1 cellular context compared by ENCODE assay signal in the genomic region with DNA sequence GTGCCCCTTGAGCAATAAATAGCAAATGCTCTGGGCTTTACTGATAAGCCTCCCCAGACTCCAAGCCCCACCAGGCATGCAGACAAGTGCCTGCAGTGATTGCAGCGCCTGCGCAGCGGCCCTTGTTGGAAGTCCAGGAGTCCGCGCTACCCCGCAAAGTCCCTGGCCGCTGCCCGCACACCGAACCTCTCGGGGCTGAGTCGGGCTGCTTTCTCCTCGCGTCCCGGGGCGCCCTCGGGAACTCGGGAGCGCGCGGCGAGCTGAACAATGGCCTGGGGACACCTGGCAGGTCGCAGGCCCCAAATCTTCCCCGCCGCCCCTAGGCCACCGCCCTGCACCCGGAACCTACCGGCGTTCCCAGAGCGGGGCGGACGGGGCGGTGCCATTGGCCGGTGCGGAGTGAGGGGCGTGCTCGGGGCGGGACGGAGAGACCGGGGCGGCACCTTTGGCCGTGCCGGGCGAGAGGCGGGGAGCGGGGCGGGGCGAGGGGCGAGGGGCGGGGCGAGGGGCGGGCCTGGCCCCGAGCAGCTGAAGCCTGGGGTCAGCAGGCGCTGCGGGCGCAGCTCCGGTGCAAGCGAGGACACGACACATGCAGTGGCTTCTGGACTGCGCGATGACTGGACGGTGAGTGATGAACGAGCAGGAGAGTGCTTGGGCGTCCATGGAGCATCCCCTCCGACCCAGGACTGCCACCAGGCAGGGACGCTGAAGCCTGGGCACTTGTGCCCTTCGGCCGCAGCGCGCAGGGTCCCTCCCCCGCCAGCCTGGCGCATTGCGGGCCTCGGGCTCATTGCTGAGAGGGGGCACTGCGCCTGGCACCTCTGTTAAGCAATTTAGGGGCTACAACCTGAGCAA.
TF ChIP-seq lines count a peak whose summit lies in the region.

A gene with protein sequence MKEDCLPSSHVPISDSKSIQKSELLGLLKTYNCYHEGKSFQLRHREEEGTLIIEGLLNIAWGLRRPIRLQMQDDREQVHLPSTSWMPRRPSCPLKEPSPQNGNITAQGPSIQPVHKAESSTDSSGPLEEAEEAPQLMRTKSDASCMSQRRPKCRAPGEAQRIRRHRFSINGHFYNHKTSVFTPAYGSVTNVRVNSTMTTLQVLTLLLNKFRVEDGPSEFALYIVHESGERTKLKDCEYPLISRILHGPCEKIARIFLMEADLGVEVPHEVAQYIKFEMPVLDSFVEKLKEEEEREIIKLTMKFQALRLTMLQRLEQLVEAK (plus strand): TSS at position 560 of the 855 bp plus-strand sequence. CDS start 10,401 bp downstream, outside the sequence.

TF ChIP-seq in HepG2, 621 proteins besides CTCF, POLR2A, EP300 and RAD21 (continued from another document and continues in another):
- TF ChIP-seq ZNF776 (CRISPR knock-in tag; IDR thresholded peaks at IDR 0.05), result peak; percentile 36; the same call in 1 of the 2 replicates
- TF ChIP-seq, protein P1, sequence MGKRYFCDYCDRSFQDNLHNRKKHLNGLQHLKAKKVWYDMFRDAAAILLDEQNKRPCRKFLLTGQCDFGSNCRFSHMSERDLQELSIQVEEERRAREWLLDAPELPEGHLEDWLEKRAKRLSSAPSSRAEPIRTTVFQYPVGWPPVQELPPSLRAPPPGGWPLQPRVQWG (CRISPR knock-in tag; IDR thresholded peaks at IDR 0.05; ENCODE audit: borderline replicate concordance, low read depth), result no peak
- TF ChIP-seq HOXA5 (CRISPR knock-in tag; IDR thresholded peaks at IDR 0.05), result 0 out of 2 replicates have a peak, but pooled peaks have one; percentile 47
- TF ChIP-seq, protein P2, sequence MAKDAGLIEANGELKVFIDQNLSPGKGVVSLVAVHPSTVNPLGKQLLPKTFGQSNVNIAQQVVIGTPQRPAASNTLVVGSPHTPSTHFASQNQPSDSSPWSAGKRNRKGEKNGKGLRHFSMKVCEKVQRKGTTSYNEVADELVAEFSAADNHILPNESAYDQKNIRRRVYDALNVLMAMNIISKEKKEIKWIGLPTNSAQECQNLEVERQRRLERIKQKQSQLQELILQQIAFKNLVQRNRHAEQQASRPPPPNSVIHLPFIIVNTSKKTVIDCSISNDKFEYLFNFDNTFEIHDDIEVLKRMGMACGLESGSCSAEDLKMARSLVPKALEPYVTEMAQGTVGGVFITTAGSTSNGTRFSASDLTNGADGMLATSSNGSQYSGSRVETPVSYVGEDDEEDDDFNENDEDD (CRISPR knock-in tag; IDR thresholded peaks at IDR 0.05; ENCODE audit: borderline replicate concordance), result peak; percentile 11; the same call in 1 of the 2 replicates
- TF ChIP-seq ZBTB42 (CRISPR knock-in tag; IDR thresholded peaks at IDR 0.05), result peak; percentile 77; the same call in 1 of the 2 replicates
- TF ChIP-seq MXD4 (CRISPR knock-in tag; IDR thresholded peaks at IDR 0.05), result peak; percentile 58; the same call in 1 of the 2 replicates
- 0 out of 2 replicates have a peak, but pooled peaks have one; percentile 37 for TF ChIP-seq ZSCAN30 (CRISPR knock-in tag; IDR thresholded peaks at IDR 0.05)
- peak; percentile 90 for TF ChIP-seq ELF1 (CRISPR knock-in tag; IDR thresholded peaks at IDR 0.05)
- TF ChIP-seq SNRNP70 (IDR thresholded peaks at IDR 0.05; ENCODE audit: low read depth, low read length), result no peak
- peak in 1 of 2 experiments; percentile 61; a peak in 2 of 4 replicates for TF ChIP-seq KLF16 (CRISPR knock-in tag; IDR thresholded peaks at IDR 0.05)
- TF ChIP-seq, protein P3, sequence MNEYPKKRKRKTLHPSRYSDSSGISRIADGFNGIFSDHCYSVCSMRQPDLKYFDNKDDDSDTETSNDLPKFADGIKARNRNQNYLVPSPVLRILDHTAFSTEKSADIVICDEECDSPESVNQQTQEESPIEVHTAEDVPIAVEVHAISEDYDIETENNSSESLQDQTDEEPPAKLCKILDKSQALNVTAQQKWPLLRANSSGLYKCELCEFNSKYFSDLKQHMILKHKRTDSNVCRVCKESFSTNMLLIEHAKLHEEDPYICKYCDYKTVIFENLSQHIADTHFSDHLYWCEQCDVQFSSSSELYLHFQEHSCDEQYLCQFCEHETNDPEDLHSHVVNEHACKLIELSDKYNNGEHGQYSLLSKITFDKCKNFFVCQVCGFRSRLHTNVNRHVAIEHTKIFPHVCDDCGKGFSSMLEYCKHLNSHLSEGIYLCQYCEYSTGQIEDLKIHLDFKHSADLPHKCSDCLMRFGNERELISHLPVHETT (CRISPR knock-in tag; conservative IDR thresholded peaks at IDR 0.05), result peak; percentile 86
- TF ChIP-seq SPEN (CRISPR knock-in tag; IDR thresholded peaks at IDR 0.05; ENCODE audit: low read depth), result peak; percentile 86
- TF ChIP-seq, protein P4, sequence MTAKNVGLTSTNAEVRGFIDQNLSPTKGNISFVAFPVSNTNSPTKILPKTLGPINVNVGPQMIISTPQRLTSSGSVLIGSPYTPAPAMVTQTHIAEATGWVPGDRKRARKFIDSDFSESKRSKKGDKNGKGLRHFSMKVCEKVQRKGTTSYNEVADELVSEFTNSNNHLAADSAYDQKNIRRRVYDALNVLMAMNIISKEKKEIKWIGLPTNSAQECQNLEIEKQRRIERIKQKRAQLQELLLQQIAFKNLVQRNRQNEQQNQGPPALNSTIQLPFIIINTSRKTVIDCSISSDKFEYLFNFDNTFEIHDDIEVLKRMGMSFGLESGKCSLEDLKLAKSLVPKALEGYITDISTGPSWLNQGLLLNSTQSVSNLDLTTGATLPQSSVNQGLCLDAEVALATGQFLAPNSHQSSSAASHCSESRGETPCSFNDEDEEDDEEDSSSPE (CRISPR knock-in tag; IDR thresholded peaks at IDR 0.05), result peak; percentile 54; the same call in 1 of the 2 replicates
- TF ChIP-seq HMG20B (CRISPR knock-in tag; conservative IDR thresholded peaks at IDR 0.05), result peak; percentile 75
- TF ChIP-seq, protein P5, sequence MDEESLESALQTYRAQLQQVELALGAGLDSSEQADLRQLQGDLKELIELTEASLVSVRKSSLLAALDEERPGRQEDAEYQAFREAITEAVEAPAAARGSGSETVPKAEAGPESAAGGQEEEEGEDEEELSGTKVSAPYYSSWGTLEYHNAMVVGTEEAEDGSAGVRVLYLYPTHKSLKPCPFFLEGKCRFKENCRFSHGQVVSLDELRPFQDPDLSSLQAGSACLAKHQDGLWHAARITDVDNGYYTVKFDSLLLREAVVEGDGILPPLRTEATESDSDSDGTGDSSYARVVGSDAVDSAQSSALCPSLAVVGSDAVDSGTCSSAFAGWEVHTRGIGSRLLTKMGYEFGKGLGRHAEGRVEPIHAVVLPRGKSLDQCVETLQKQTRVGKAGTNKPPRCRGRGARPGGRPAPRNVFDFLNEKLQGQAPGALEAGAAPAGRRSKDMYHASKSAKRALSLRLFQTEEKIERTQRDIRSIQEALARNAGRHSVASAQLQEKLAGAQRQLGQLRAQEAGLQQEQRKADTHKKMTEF (CRISPR knock-in tag; IDR thresholded peaks at IDR 0.05), result peak; percentile 72; the same call in 1 of the 2 replicates
- 0 out of 2 replicates have a peak, but pooled peaks have one; percentile 56 for TF ChIP-seq ZNF614 (CRISPR knock-in tag; IDR thresholded peaks at IDR 0.05; ENCODE audit: borderline replicate concordance)
- peak; percentile 63 for TF ChIP-seq NFYC (CRISPR knock-in tag; IDR thresholded peaks at IDR 0.05)
- TF ChIP-seq, protein P6, sequence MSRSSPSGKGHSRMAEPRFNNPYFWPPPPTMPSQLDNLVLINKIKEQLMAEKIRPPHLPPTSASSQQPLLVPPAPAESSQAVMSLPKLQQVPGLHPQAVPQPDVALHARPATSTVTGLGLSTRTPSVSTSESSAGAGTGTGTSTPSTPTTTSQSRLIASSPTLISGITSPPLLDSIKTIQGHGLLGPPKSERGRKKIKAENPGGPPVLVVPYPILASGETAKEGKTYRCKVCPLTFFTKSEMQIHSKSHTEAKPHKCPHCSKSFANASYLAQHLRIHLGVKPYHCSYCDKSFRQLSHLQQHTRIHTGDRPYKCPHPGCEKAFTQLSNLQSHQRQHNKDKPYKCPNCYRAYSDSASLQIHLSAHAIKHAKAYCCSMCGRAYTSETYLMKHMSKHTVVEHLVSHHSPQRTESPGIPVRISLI (CRISPR knock-in tag; IDR thresholded peaks at IDR 0.05; ENCODE audit: borderline replicate concordance), result no peak
- TF ChIP-seq, protein P7, sequence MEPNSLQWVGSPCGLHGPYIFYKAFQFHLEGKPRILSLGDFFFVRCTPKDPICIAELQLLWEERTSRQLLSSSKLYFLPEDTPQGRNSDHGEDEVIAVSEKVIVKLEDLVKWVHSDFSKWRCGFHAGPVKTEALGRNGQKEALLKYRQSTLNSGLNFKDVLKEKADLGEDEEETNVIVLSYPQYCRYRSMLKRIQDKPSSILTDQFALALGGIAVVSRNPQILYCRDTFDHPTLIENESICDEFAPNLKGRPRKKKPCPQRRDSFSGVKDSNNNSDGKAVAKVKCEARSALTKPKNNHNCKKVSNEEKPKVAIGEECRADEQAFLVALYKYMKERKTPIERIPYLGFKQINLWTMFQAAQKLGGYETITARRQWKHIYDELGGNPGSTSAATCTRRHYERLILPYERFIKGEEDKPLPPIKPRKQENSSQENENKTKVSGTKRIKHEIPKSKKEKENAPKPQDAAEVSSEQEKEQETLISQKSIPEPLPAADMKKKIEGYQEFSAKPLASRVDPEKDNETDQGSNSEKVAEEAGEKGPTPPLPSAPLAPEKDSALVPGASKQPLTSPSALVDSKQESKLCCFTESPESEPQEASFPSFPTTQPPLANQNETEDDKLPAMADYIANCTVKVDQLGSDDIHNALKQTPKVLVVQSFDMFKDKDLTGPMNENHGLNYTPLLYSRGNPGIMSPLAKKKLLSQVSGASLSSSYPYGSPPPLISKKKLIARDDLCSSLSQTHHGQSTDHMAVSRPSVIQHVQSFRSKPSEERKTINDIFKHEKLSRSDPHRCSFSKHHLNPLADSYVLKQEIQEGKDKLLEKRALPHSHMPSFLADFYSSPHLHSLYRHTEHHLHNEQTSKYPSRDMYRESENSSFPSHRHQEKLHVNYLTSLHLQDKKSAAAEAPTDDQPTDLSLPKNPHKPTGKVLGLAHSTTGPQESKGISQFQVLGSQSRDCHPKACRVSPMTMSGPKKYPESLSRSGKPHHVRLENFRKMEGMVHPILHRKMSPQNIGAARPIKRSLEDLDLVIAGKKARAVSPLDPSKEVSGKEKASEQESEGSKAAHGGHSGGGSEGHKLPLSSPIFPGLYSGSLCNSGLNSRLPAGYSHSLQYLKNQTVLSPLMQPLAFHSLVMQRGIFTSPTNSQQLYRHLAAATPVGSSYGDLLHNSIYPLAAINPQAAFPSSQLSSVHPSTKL (CRISPR knock-in tag; IDR thresholded peaks at IDR 0.05), result peak; percentile 64
- TF ChIP-seq ZNF615 (CRISPR knock-in tag; IDR thresholded peaks at IDR 0.05; ENCODE audit: borderline replicate concordance), result 0 out of 2 replicates have a peak, but pooled peaks have one; percentile 58
- TF ChIP-seq FOXA3 (CRISPR knock-in tag; IDR thresholded peaks at IDR 0.05), result peak; percentile 9; the same call in 1 of the 2 replicates
- TF ChIP-seq, protein P8, sequence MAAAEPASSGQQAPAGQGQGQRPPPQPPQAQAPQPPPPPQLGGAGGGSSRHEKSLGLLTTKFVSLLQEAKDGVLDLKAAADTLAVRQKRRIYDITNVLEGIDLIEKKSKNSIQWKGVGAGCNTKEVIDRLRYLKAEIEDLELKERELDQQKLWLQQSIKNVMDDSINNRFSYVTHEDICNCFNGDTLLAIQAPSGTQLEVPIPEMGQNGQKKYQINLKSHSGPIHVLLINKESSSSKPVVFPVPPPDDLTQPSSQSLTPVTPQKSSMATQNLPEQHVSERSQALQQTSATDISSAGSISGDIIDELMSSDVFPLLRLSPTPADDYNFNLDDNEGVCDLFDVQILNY (CRISPR knock-in tag; conservative IDR thresholded peaks at IDR 0.05), result no peak
- 0 out of 2 replicates have a peak, but pooled peaks have one; percentile 53 for TF ChIP-seq BORCS8-MEF2B (CRISPR knock-in tag; IDR thresholded peaks at IDR 0.05)
- TF ChIP-seq REPIN1 (CRISPR knock-in tag; IDR thresholded peaks at IDR 0.05; ENCODE audit: borderline replicate concordance, low read depth), result peak; percentile 67; the same call in 1 of the 2 replicates
- TF ChIP-seq BRCA1 (CRISPR knock-in tag; IDR thresholded peaks at IDR 0.05), result peak; percentile 55; the same call in 1 of the 2 replicates
- TF ChIP-seq ZNF44 (CRISPR knock-in tag; IDR thresholded peaks at IDR 0.05), result no peak
- TF ChIP-seq BCL6 (CRISPR knock-in tag; IDR thresholded peaks at IDR 0.05), result peak; percentile 17
- TF ChIP-seq, protein P9, sequence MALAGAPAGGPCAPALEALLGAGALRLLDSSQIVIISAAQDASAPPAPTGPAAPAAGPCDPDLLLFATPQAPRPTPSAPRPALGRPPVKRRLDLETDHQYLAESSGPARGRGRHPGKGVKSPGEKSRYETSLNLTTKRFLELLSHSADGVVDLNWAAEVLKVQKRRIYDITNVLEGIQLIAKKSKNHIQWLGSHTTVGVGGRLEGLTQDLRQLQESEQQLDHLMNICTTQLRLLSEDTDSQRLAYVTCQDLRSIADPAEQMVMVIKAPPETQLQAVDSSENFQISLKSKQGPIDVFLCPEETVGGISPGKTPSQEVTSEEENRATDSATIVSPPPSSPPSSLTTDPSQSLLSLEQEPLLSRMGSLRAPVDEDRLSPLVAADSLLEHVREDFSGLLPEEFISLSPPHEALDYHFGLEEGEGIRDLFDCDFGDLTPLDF (CRISPR knock-in tag; IDR thresholded peaks at IDR 0.05), result peak; percentile 61; the same call in 1 of the 2 replicates
- peak; percentile 51; the same call in 1 of the 2 replicates for TF ChIP-seq ZNF501 (CRISPR knock-in tag; IDR thresholded peaks at IDR 0.05)
- TF ChIP-seq PHF8 (CRISPR knock-in tag; IDR thresholded peaks at IDR 0.05), result peak; percentile 98
- TF ChIP-seq FLYWCH1 (CRISPR knock-in tag; IDR thresholded peaks at IDR 0.05), result 0 out of 2 replicates have a peak, but pooled peaks have one; percentile 71
- TF ChIP-seq PHF21A (CRISPR knock-in tag; IDR thresholded peaks at IDR 0.05), result peak; percentile 86
- TF ChIP-seq NR3C1 (CRISPR knock-in tag; IDR thresholded peaks at IDR 0.05), result no peak
- peak; percentile 52; the same call in 1 of the 2 replicates for TF ChIP-seq HIVEP1 (CRISPR knock-in tag; IDR thresholded peaks at IDR 0.05)
